In genomic region chr17:68674271-68674925, GRCh38 we compare ENCODE assay signal across 24 cellular contexts.
A peak's percentile ranks its signal among the peaks of the same experiment; 100 is the strongest.
DNase-seq lines count a peak whose midpoint lies in the region; FAIRE-seq and TF ChIP-seq lines count a peak whose summit lies in the region.
"Had no signal": no experiment of that assay in that cellular context is flagged by ENCODE, and none has a peak within 500 bp of the region (broad histone marks: within the 10 kb centered on the region; RNA-seq: fewer than 3 reads in every experiment).

No MANE protein-coding gene starts in this region.

- no peaks in the 10 kb centered on the region for H3K4me1 Mint-ChIP-seq in HFFc6 (ENCODE audit: low read depth)

- H3K4me3 ChIP-seq in bronchial epithelial cell (ENCODE audit: low read depth, low read length) (no peak overlapping the region), smooth muscle cell (no peak overlapping the region)
- H3K4me3 ChIP-seq: GM23248, HAP-1 had no signal

- no peaks in the 10 kb centered on the region for H3K79me2 ChIP-seq in smooth muscle cell (ENCODE audit: low read depth)

- FAIRE-seq in bronchial epithelial cell (lab: Jason Lieb, UNC): no peak
- FAIRE-seq: G401.6 had no signal

- peak overlapping the region; percentile 12 for H3K4me2 ChIP-seq in smooth muscle cell

- no peak overlapping the region for H3K27ac Mint-ChIP-seq in HFFc6

- peak overlapping the region; percentile 46 for H3K27ac ChIP-seq in smooth muscle cell (ENCODE audit: low read depth)
- H3K27ac ChIP-seq: GM23248 had no signal

- H3K9me3 Mint-ChIP-seq in HFFc6: peaks cover 19% of the 10 kb centered on the region

- no peaks in the 10 kb centered on the region for H3K27me3 ChIP-seq in bronchial epithelial cell (ENCODE audit: control insufficient read depth, insufficient read depth, low read length)
- H3K27me3 ChIP-seq in smooth muscle cell (ENCODE audit: low read depth): no peaks in the 10 kb centered on the region

- H3K9me3 ChIP-seq in smooth muscle cell (replicated peaks; ENCODE audit: low read depth): no peaks in the 10 kb centered on the region
- H3K9me3 ChIP-seq: HAP-1 had no signal

- 72% methylated on average over 13 of the region's 13 CpGs for WGBS in smooth muscle cell (ENCODE audit: low lambda C conversion rate)

- TF ChIP-seq CTCF in bronchial epithelial cell (IDR thresholded peaks at IDR 0.05; ENCODE audit: insufficient read depth, low read length, severe bottlenecking) (no peak), smooth muscle cell (IDR thresholded peaks at IDR 0.05; ENCODE audit: borderline replicate concordance, insufficient read depth, poor library complexity, severe bottlenecking) (no peak), HFFc6 (IDR thresholded peaks at IDR 0.05) (no peak)

- no peak overlapping the region for H3K9ac ChIP-seq in smooth muscle cell (ENCODE audit: low read depth)
- H3K9ac ChIP-seq: GM23248 had no signal

- H3K27me3 Mint-ChIP-seq in HFFc6 (ENCODE audit: insufficient read depth): no peaks in the 10 kb centered on the region

- H2AFZ ChIP-seq in smooth muscle cell (ENCODE audit: low read depth): no peak overlapping the region
- H2AFZ ChIP-seq: GM23248 had no signal

- H3K4me1 ChIP-seq in smooth muscle cell (ENCODE audit: low read depth): no peaks in the 10 kb centered on the region

- no peaks in the 10 kb centered on the region for H3K36me3 Mint-ChIP-seq in HFFc6 (ENCODE audit: low read depth)

- H4K20me1 ChIP-seq in smooth muscle cell (ENCODE audit: low read depth): no peaks in the 10 kb centered on the region

- peak; percentile 4 for DNase-seq in EH (ENCODE audit: low read depth)
- DNase-seq in bronchial epithelial cell (ENCODE audit: low read depth): peak; percentile 21
- peak; percentile 63 for DNase-seq in kidney tubule cell (ENCODE audit: low spot score)
- DNase-seq in smooth muscle cell (lab: John Stamatoyannopoulos, UW; ENCODE audit: unreplicated experiment): no peak
- no peak for DNase-seq in OCI-M1 (lab: John Stamatoyannopoulos, UW)
- no peak for DNase-seq in cerebellum (ENCODE audit: low spot score)
- DNase-seq in HFFc6: no peak
- DNase-seq: 8988T; ACHN; DMS153; DND-41; GM23248; IMR-90; KG1; MM.1S; NCI-H2029; NCI-H446 treated with DMSO at 0.1 percent for 48 hours; NCI-H526; NCI-H82; NK-92 treated with Interleukin-12 subunit alpha and Interleukin-12 subunit beta, amount 100 ng/mL, for 24 hours; RPMI8226; SHP77 treated with DMSO at 0.1 percent for 48 hours had no signal

- H3K4me3 Mint-ChIP-seq in HFFc6: no peak overlapping the region

- H3K36me3 ChIP-seq in bronchial epithelial cell (ENCODE audit: control insufficient read depth, insufficient read depth, low read length) (no peaks in the 10 kb centered on the region), smooth muscle cell (ENCODE audit: low read depth) (no peaks in the 10 kb centered on the region)
- H3K36me3 ChIP-seq: HAP-1 had no signal

- no peaks in the 10 kb centered on the region for H3F3A ChIP-seq in smooth muscle cell (ENCODE audit: low read depth)

Comparison
In these comparisons a context has a peak if more than half of its experiments do, and no peak if none do; other contexts are left out.
1. DNase-seq: peak in EH (single experiment), bronchial epithelial cell (single experiment) and kidney tubule cell (single experiment); none in smooth muscle cell (single experiment), OCI-M1 (single experiment), cerebellum (single experiment) and HFFc6 (single experiment).